In the genomic region with DNA sequence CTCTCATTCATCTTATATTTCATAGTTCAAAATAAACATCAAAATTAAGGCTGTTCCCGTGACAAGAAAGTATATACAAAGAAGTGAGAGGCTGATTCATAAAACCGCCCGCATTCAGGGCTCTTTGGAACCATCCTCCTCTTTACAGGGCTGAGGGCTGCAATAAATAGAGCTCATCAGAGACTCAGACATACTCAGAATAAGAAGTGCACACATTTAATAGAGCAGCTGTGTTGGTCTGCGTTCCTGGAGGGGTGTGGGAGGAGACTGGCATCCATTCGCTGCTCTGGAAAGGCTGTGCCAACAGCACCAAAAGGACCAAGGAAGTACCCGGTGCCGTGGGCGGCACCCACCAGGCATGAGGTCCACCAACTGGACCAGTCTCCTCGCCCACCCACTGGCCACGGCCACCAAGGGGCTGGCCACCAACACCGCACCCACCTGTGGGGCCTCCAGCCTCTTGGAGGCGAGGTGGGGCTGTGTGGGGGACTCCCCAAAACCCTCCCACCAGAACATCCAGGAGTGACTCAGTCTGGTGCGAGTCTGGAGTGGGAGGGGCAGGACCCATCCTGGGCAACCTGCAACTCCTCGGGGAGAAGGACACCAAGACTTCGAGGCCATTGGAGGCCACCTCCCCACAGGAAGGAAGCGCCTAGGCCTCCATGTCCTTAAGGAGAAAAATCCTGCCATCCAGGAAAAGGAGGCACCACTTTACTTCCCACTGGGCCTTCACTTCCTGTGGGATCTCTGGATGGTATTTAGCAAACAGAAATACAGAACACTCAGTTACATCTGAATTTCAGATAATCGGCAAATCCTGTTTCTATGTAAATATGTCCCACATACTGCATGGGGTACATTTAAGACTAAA, we compare ENCODE assay signal across 8 cellular contexts. TPM values are rescaled to one million over a fixed set of nuclear protein-coding genes. Genes with fewer than 3 reads are reported as not detected.
DNase-seq lines count a peak whose midpoint lies in the region; ATAC-seq and TF ChIP-seq lines count a peak whose summit lies in the region.

No MANE protein-coding gene starts in this region.

- WGBS in H9 (ENCODE audit: extremely low coverage, insufficient read length, low lambda C conversion rate) = no CpG with 5 or more reads among the region's 17 CpGs

- H3K36me3 ChIP-seq in naive thymus-derived CD4-positive, alpha-beta T cell (ENCODE audit: control insufficient read depth in 2 of 3, insufficient read depth in 3 of 3, low read length in 3 of 3) = no peaks in the 10 kb centered on the region

- no peak overlapping the region for H2BK12ac ChIP-seq in H9 (ENCODE audit: insufficient read length, low read depth, low read length)

- H3K4me3 Mint-ChIP-seq in naive thymus-derived CD4-positive, alpha-beta T cell = peak overlapping the region; percentile 46 to 89 (median 67)
- H3K4me3 Mint-ChIP-seq in H9 = no peak overlapping the region; a peak in 1 of 5 replicates

- no peak overlapping the region for H2BK5ac ChIP-seq in H9 (ENCODE audit: insufficient read length, low read length)

- H3K56ac ChIP-seq in H9 (ENCODE audit: insufficient read length, low read depth, low read length) = no peak overlapping the region

- H2BK120ac ChIP-seq in H9 (ENCODE audit: low read depth, low read length, poor library complexity, severe bottlenecking) = no peak overlapping the region

- H2BK15ac ChIP-seq in H9 (ENCODE audit: low read depth, low read length) = no peak overlapping the region

- no peaks in the 10 kb centered on the region for H3K79me1 ChIP-seq in H9 (ENCODE audit: insufficient read depth, low read depth, low read length, poor library complexity, severe bottlenecking)

- no peak overlapping the region for H3K18ac ChIP-seq in H9 (ENCODE audit: insufficient read length, low read depth, low read length)

- intact Hi-C loops in naive thymus-derived CD4-positive, alpha-beta T cell (cut with micrococcal nuclease) = loop anchor here (1.0 to 2.0 kb wide), 14 partner anchors 13 to 221 kb away; partner anchors contain the start of gene ARF6 (in 1 of the 2)
- intact Hi-C loops in left colon (cut with DNase I, micrococcal nuclease) = loop anchor here in 1 of 2 donors (10.0 kb wide), 1 partner anchor 59 kb away; no protein-coding TSS in a partner anchor

- POLR2A ChIA-PET in naive thymus-derived CD4-positive, alpha-beta T cell (lab: Charles Lee) = interaction anchor here (1.2 to 10.8 kb wide), 16 partner anchors 10 to 220 kb away, joined by 3 to 131 read pairs (median 22); partner anchors contain the start of gene VCPKMT

- H3K27me3 ChIP-seq in naive thymus-derived CD4-positive, alpha-beta T cell (ENCODE audit: control insufficient read depth in 2 of 2, insufficient read depth in 2 of 2, low read length in 2 of 2) = no peaks in the 10 kb centered on the region
- no peaks in the 10 kb centered on the region for H3K27me3 ChIP-seq in H9 (ENCODE audit: insufficient read depth, low read length)

- H3K14ac ChIP-seq in H9 (ENCODE audit: insufficient read depth, low read length) = no peak overlapping the region

- ATAC-seq in GM19372 (IDR thresholded peaks at IDR 0.05; ENCODE audit: low read depth, unreplicated experiment) (peak; percentile 25), HG03342 (IDR thresholded peaks at IDR 0.05; ENCODE audit: unreplicated experiment) (peak; percentile 37), left colon (no peak)
- ATAC-seq in naive thymus-derived CD4-positive, alpha-beta T cell = no peak

- H3K4me1 ChIP-seq in naive thymus-derived CD4-positive, alpha-beta T cell (ENCODE audit: control insufficient read depth in 2 of 2, insufficient read depth in 2 of 2, low read length in 2 of 2) = peaks cover 79 to 81% of the 10 kb centered on the region in 2 donors
- H3K4me1 ChIP-seq in H9 (ENCODE audit: insufficient read depth, low read length) = no peaks in the 10 kb centered on the region

- H2AFZ ChIP-seq in H9 (ENCODE audit: low read length) = no peak overlapping the region

- H3K27ac ChIP-seq in naive thymus-derived CD4-positive, alpha-beta T cell (ENCODE audit: low read depth, low read length) = peak overlapping the region; percentile 97
- H3K27ac ChIP-seq in H9 (ENCODE audit: insufficient read length, low read depth, low read length) = no peak overlapping the region

- no peak overlapping the region for H3K9ac ChIP-seq in H9 (ENCODE audit: extremely low read depth, insufficient read length, low read length)

- H3K9me3 ChIP-seq in naive thymus-derived CD4-positive, alpha-beta T cell (ENCODE audit: control insufficient read depth in 2 of 3, low read length in 3 of 3) = no peaks in the 10 kb centered on the region
- no peaks in the 10 kb centered on the region for H3K9me3 ChIP-seq in H9 (ENCODE audit: control insufficient read depth, low read depth, low read length)

- H3K4me1 Mint-ChIP-seq in naive thymus-derived CD4-positive, alpha-beta T cell = peaks cover 51 to 82% (median 76%) of the 10 kb centered on the region in 7 donors
- peaks cover 4% of the 10 kb centered on the region in 2 experiments for H3K4me1 Mint-ChIP-seq in H9

- H3K27ac Mint-ChIP-seq in naive thymus-derived CD4-positive, alpha-beta T cell = peak overlapping the region; percentile 86 to 97 (median 90)
- no peak overlapping the region; a peak in 1 of 7 replicates for H3K27ac Mint-ChIP-seq in H9

- no peaks in the 10 kb centered on the region for H3K9me3 Mint-ChIP-seq in naive thymus-derived CD4-positive, alpha-beta T cell
- H3K9me3 Mint-ChIP-seq in H9 = no peaks in the 10 kb centered on the region

- no peak for TF ChIP-seq CTCF in H9 (conservative IDR thresholded peaks at IDR 0.05)

- H3K36me3 Mint-ChIP-seq in naive thymus-derived CD4-positive, alpha-beta T cell = peaks cover 0 to 32% (median 0%) of the 10 kb centered on the region in 5 donors
- no peaks in the 10 kb centered on the region for H3K36me3 Mint-ChIP-seq in H9 (ENCODE audit: insufficient read depth in 1 of 3, low read depth in 3 of 3)

- DNase-seq in activated T-cell treated with anti-CD3 and anti-CD28 coated beads, Interleukin-2, amount 50 U/mL, for 1 hour = peak; percentile 57
- peak in 3 of 9 donors; percentile 33 to 86 (median 56) for DNase-seq in naive thymus-derived CD4-positive, alpha-beta T cell
- DNase-seq in H9 (no peak), islet precursor cell (no peak), left colon (no peak), NOMO-1 (lab: John Stamatoyannopoulos, UW; ENCODE audit: unreplicated experiment in 2 of 2) (no peak)

- H3K79me2 ChIP-seq in H9 (ENCODE audit: insufficient read depth, low read length) = no peaks in the 10 kb centered on the region

- no peak overlapping the region for H3K23ac ChIP-seq in H9 (ENCODE audit: insufficient read length, low read depth, low read length)

- no peak overlapping the region for H4K5ac ChIP-seq in H9 (ENCODE audit: insufficient read length, low read depth, low read length)

- no peak overlapping the region for H4K8ac ChIP-seq in H9 (replicated peaks; ENCODE audit: insufficient read length, low read depth, low read length)

- no peak overlapping the region for H3T11ph ChIP-seq in H9 (ENCODE audit: low read length)

- no peaks in the 10 kb centered on the region for H4K20me1 ChIP-seq in H9 (ENCODE audit: control insufficient read depth, insufficient read depth, insufficient read length)

- no peak overlapping the region for H2BK20ac ChIP-seq in H9 (ENCODE audit: low read depth, low read length, poor library complexity, severe bottlenecking)

- H3K4ac ChIP-seq in H9 (ENCODE audit: low read depth, low read length) = no peak overlapping the region

- no peaks in the 10 kb centered on the region for H3K27me3 Mint-ChIP-seq in naive thymus-derived CD4-positive, alpha-beta T cell
- no peaks in the 10 kb centered on the region for H3K27me3 Mint-ChIP-seq in H9 (ENCODE audit: low read depth)

- CTCF ChIA-PET in naive thymus-derived CD4-positive, alpha-beta T cell (lab: Charles Lee) = interaction anchor here (1.0 to 3.9 kb wide), 6 partner anchors 9 to 231 kb away, joined by 3 to 23 read pairs (median 12); partner anchors contain the start of gene NEMF

- H2AK5ac ChIP-seq in H9 (ENCODE audit: insufficient read length, low read length) = no peak overlapping the region

- no peak overlapping the region for H3K4me2 ChIP-seq in H9 (ENCODE audit: insufficient read depth, insufficient read length, low read length)

- no peak overlapping the region for H4K91ac ChIP-seq in H9 (ENCODE audit: insufficient read length, low read depth, low read length)

- no peaks in the 10 kb centered on the region for H3K23me2 ChIP-seq in H9 (ENCODE audit: insufficient read length, low read depth, low read length, poor library complexity, severe bottlenecking)

- H3K4me3 ChIP-seq in naive thymus-derived CD4-positive, alpha-beta T cell (ENCODE audit: low read length) = no peak overlapping the region

RNA-seq across cellular contexts. Expression of gene VCPKMT, which starts 32.7 kb away (rescaled TPM):
- total RNA-seq in naive thymus-derived CD4-positive, alpha-beta T cell = 10 to 100 TPM; 10.3 to 25.9 (median 17.4) TPM
- 10 to 100 TPM in 1 of 2 donors, 1 to 10 TPM in 1; 7.5 to 13.4 TPM for polyA plus RNA-seq in naive thymus-derived CD4-positive, alpha-beta T cell
- total RNA-seq in H9 (2021) (13.5 and 13.7 TPM in 2 replicates), left colon (1 to 10 TPM; 4.3 to 5.4 TPM)

Comparison
In these comparisons a context has a peak if more than half of its experiments do, and no peak if none do; other contexts are left out.
1. ATAC-seq: peak in GM19372 (single experiment) and HG03342 (single experiment); none in naive thymus-derived CD4-positive, alpha-beta T cell (single experiment) and left colon (single experiment).
2. H3K27ac Mint-ChIP-seq: peak in naive thymus-derived CD4-positive, alpha-beta T cell (9 of 9); none in H9 (0 of 3).
3. H3K4me3 Mint-ChIP-seq: peak in naive thymus-derived CD4-positive, alpha-beta T cell (10 of 10); none in H9 (0 of 2).